In genomic region chr1:111097356-111098099, GRCh38 we compare ENCODE assay signal across 18 cellular contexts. TPM values are rescaled to one million over a fixed set of nuclear protein-coding genes. Genes with fewer than 3 reads are reported as not detected.
DNase-seq lines count a peak whose midpoint lies in the region; ATAC-seq and TF ChIP-seq lines count a peak whose summit lies in the region.
"Had no signal": no experiment of that assay in that cellular context is flagged by ENCODE, and none has a peak within 500 bp of the region (broad histone marks: within the 10 kb centered on the region; RNA-seq: fewer than 3 reads in every experiment).

No MANE protein-coding gene starts in this region.

- H3K4me3 ChIP-seq in NT2/D1 (ENCODE audit: insufficient read length, low read depth), result no peak overlapping the region
- H3K4me3 ChIP-seq: BLaER1, GM23338 had no signal

- H3K4me3 Mint-ChIP-seq in endothelial cell (ENCODE audit: unreplicated experiment), result no peak overlapping the region
- H3K4me3 Mint-ChIP-seq: B cell; CD4-positive, CD25-positive, alpha-beta regulatory T cell; CD8-positive, alpha-beta T cell; GM23338; H9 had no signal

- H3K27me3 ChIP-seq in NT2/D1 (ENCODE audit: insufficient read depth, insufficient read length), result no peaks in the 10 kb centered on the region
- H3K27me3 ChIP-seq: BLaER1 had no signal

- no peak overlapping the region for H3K27ac Mint-ChIP-seq in endothelial cell (ENCODE audit: unreplicated experiment)
- H3K27ac Mint-ChIP-seq: B cell; CD4-positive, CD25-positive, alpha-beta regulatory T cell; CD8-positive, alpha-beta T cell; GM23338; H9 had no signal

- no peak overlapping the region for H3K9ac ChIP-seq in NT2/D1 (ENCODE audit: insufficient read length, low read depth)
- H3K9ac ChIP-seq: BLaER1 had no signal

- no peak for ATAC-seq in HG03354 (IDR thresholded peaks at IDR 0.05; ENCODE audit: poor library complexity, severe bottlenecking, unreplicated experiment)
- no peak for ATAC-seq in GM18870 (IDR thresholded peaks at IDR 0.05; ENCODE audit: unreplicated experiment)
- ATAC-seq: CD8-positive, alpha-beta T cell; GM23338; HCT116 had no signal

- H3K36me3 Mint-ChIP-seq in endothelial cell (ENCODE audit: low read depth, unreplicated experiment), result peaks cover 47% of the 10 kb centered on the region

- no peak for TF ChIP-seq CTCF in endothelial cell (IDR thresholded peaks at IDR 0.05; ENCODE audit: unreplicated experiment)

- H3K9me3 ChIP-seq in NT2/D1 (ENCODE audit: insufficient read depth, low read length), result peaks cover 65% of the 10 kb centered on the region
- H3K9me3 ChIP-seq: Caco-2 had no signal

- H3K36me3 ChIP-seq in NT2/D1 (ENCODE audit: insufficient read depth, insufficient read length, low read length), result no peaks in the 10 kb centered on the region

- H3K9me3 Mint-ChIP-seq in endothelial cell (ENCODE audit: unreplicated experiment), result peaks cover 24% of the 10 kb centered on the region

- peaks cover 5% of the 10 kb centered on the region for H3K27me3 Mint-ChIP-seq in endothelial cell (ENCODE audit: unreplicated experiment)
- H3K27me3 Mint-ChIP-seq: B cell had no signal

- DNase-seq in EH (ENCODE audit: low read depth), result peak; percentile 14
- DNase-seq in NT2/D1 (ENCODE audit: low read depth, low spot score), result peak; percentile 69
- peak; percentile 49 for DNase-seq in islet precursor cell
- DNase-seq in renal cortical epithelial cell (ENCODE audit: low read depth), result peak; percentile 15
- DNase-seq in endothelial cell (ENCODE audit: low spot score), result no peak
- DNase-seq in amygdala (lab: John Stamatoyannopoulos, UW), result no peak
- DNase-seq: Caco-2; CD4-positive, CD25-positive, alpha-beta regulatory T cell; CD8-positive, alpha-beta T cell; DMS 273 treated with DMSO at 0.1 percent for 48 hours; DMS79; H9 had no signal

- no peaks in the 10 kb centered on the region for H3K4me1 Mint-ChIP-seq in endothelial cell (ENCODE audit: unreplicated experiment)
- H3K4me1 Mint-ChIP-seq: B cell; CD4-positive, CD25-positive, alpha-beta regulatory T cell; GM23338; H9 had no signal

- peaks cover 14% of the 10 kb centered on the region for H3K4me1 ChIP-seq in NT2/D1 (ENCODE audit: insufficient read depth, insufficient read length)
- H3K4me1 ChIP-seq: BLaER1, Caco-2 had no signal

RNA-seq across cellular contexts. Expression of gene DRAM2, which starts 42.4 kb away (rescaled TPM):
- total RNA-seq in renal cortical epithelial cell (95.6 and 101 TPM in 2 replicates), endothelial cell (ENCODE audit: unreplicated experiment) (79.8 TPM)

RNA-seq across cellular contexts. Expression of gene CEPT1, which starts 42.5 kb away (rescaled TPM):
- total RNA-seq in renal cortical epithelial cell (52.7 and 85.3 TPM in 2 replicates), endothelial cell (ENCODE audit: unreplicated experiment) (127 TPM)

Comparison
In these comparisons a context has a peak if more than half of its experiments do, and no peak if none do; other contexts are left out.
1. DNase-seq: peak in EH (single experiment), NT2/D1 (single experiment), islet precursor cell (single experiment) and renal cortical epithelial cell (single experiment); none in endothelial cell (single experiment) and amygdala (0 of 56).